In genomic region chr19:35585844-35586243, GRCh38 we compare ENCODE assay signal across 14 cellular contexts. TPM values are rescaled to one million over a fixed set of nuclear protein-coding genes. Genes with fewer than 3 reads are reported as not detected.
DNase-seq lines count a peak whose midpoint lies in the region; ATAC-seq and TF ChIP-seq lines count a peak whose summit lies in the region.
"Had no signal": no experiment of that assay in that cellular context is flagged by ENCODE, and none has a peak within 500 bp of the region (broad histone marks: within the 10 kb centered on the region; RNA-seq: fewer than 3 reads in every experiment).

TSS of gene PMIS2 (plus strand) at chr19:35586173. CDS start at chr19:35586260, 87 bp downstream.

- no peak within 1 kb of the TSS for H2AK5ac ChIP-seq in IMR-90 (ENCODE audit: low read depth, low read length)

- DNase-seq in activated CD4-positive, alpha-beta memory T cell treated with anti-CD3 and anti-CD28 coated beads for 36 hours = peak; percentile 20
- DNase-seq in activated CD4-positive, alpha-beta memory T cell treated with anti-CD3 and anti-CD28 coated beads, Interleukin-2, amount 10 ng/mL, durations not matched to agents 7 days and 5 days = no peak
- no peak for DNase-seq in IMR-90
- DNase-seq in adipocyte (ENCODE audit: low read depth) = no peak
- peak; percentile 9 for DNase-seq in stimulated activated CD4-positive, alpha-beta T cell treated with anti-CD3 and anti-CD28 coated beads, Interleukin-4, amount 100 ng/mL, for 24 hours
- DNase-seq in GDM1 (lab: John Stamatoyannopoulos, UW) = no peak
- no peak for DNase-seq in SHP77 treated with DMSO at 0.1 percent for 48 hours (lab: John Stamatoyannopoulos, UW)
- DNase-seq: occipital lobe had no signal

- peaks cover 10% of the 10 kb centered on the region for H3K27me3 Mint-ChIP-seq in activated CD4-positive, alpha-beta memory T cell treated with anti-CD3 and anti-CD28 coated beads for 36 hours
- H3K27me3 Mint-ChIP-seq in activated CD4-positive, alpha-beta memory T cell treated with anti-CD3 and anti-CD28 coated beads, Interleukin-2, amount 10 ng/mL, durations not matched to agents 7 days and 5 days = peaks cover 20% of the 10 kb centered on the region

- H3K27ac Mint-ChIP-seq in activated CD4-positive, alpha-beta memory T cell treated with anti-CD3 and anti-CD28 coated beads for 36 hours = no peak within 1 kb of the TSS
- no peak within 1 kb of the TSS for H3K27ac Mint-ChIP-seq in activated CD4-positive, alpha-beta memory T cell treated with anti-CD3 and anti-CD28 coated beads, Interleukin-2, amount 10 ng/mL, durations not matched to agents 7 days and 5 days
- H3K27ac Mint-ChIP-seq: activated naive CD8-positive, alpha-beta T cell; dendritic cell treated with granulocyte-macrophage colony-stimulating factor and Interleukin-4, amounts not matched to agents 40 ng/mL and 50 ng/mL, for 4 days had no signal

- H4K8ac ChIP-seq in IMR-90 (ENCODE audit: low read depth in 2 of 2, low read length in 2 of 2) = no peak within 1 kb of the TSS

- no peaks in the 10 kb centered on the region for H3K4me1 ChIP-seq in IMR-90 (ENCODE audit: control insufficient read depth, insufficient read depth, low read length)
- peaks cover 16% of the 10 kb centered on the region for H3K4me1 ChIP-seq in adipocyte (ENCODE audit: control insufficient read depth, insufficient read depth, low read length)
- H3K4me1 ChIP-seq: gastroesophageal sphincter had no signal

- H4K20me1 ChIP-seq in IMR-90 (ENCODE audit: insufficient read depth, low read length) = no peaks in the 10 kb centered on the region

- H3K23ac ChIP-seq in IMR-90 (ENCODE audit: low read depth, low read length) = no peak within 1 kb of the TSS

- in situ Hi-C loops in IMR-90 (cut with MboI; ENCODE audit: low sequenced_read_pairs) = loop anchor here (25.0 kb wide), 1 partner anchor 249 kb away; the partner anchor contains the start of genes CD22 and FFAR1

- H3K4me3 ChIP-seq in IMR-90 (ENCODE audit: insufficient read depth, low read depth, low read length) = no peak within 1 kb of the TSS
- H3K4me3 ChIP-seq in adipocyte (ENCODE audit: low read length) = peak within 1 kb of the TSS; percentile 8
- H3K4me3 ChIP-seq: gastroesophageal sphincter had no signal

- TF ChIP-seq RAD21 in IMR-90 (IDR thresholded peaks at IDR 0.05; ENCODE audit: low read length) = no peak

- no peaks in the 10 kb centered on the region for H3K9me3 Mint-ChIP-seq in activated CD4-positive, alpha-beta memory T cell treated with anti-CD3 and anti-CD28 coated beads for 36 hours
- H3K9me3 Mint-ChIP-seq in activated CD4-positive, alpha-beta memory T cell treated with anti-CD3 and anti-CD28 coated beads, Interleukin-2, amount 10 ng/mL, durations not matched to agents 7 days and 5 days = no peaks in the 10 kb centered on the region
- H3K9me3 Mint-ChIP-seq: dendritic cell treated with granulocyte-macrophage colony-stimulating factor and Interleukin-4, amounts not matched to agents 40 ng/mL and 50 ng/mL, for 4 days had no signal

- CTCF ChIA-PET in activated CD4-positive, alpha-beta memory T cell treated with anti-CD3 and anti-CD28 coated beads for 36 hours (lab: Charles Lee) = interaction anchor here (1.2 kb wide), 1 partner anchor 75 kb away, joined by 4 read pairs; no protein-coding TSS in a partner anchor
- CTCF ChIA-PET in activated CD4-positive, alpha-beta memory T cell treated with anti-CD3 and anti-CD28 coated beads, Interleukin-2, amount 10 ng/mL, durations not matched to agents 7 days and 5 days (lab: Charles Lee) = no interaction called here
- CTCF ChIA-PET in IMR-90 (lab: Yijun Ruan, JAX) = no interaction called here

- H3K9me3 ChIP-seq in IMR-90 (ENCODE audit: control insufficient read depth, insufficient read depth, low read length) (no peaks in the 10 kb centered on the region; the same call in 1 of the 2 replicates), adipocyte (ENCODE audit: control insufficient read depth, low read length) (peaks cover 6% of the 10 kb centered on the region)

- H2BK15ac ChIP-seq in IMR-90 (ENCODE audit: low read depth, low read length) = no peak within 1 kb of the TSS

- H2AK9ac ChIP-seq in IMR-90 (replicated peaks; ENCODE audit: low read depth, low read length, poor library complexity) = peak within 1 kb of the TSS; percentile 65

- no peak within 1 kb of the TSS for H4K5ac ChIP-seq in IMR-90 (ENCODE audit: low read depth, low read length)

- dilution Hi-C loops in IMR-90 (cut with HindIII; ENCODE audit: low sequenced_read_pairs, unreplicated experiment) = no loop called here

- no peak within 1 kb of the TSS for H4K91ac ChIP-seq in IMR-90 (ENCODE audit: insufficient read depth, low read depth, low read length)

- H3K4me2 ChIP-seq in IMR-90 (ENCODE audit: low read depth, low read length) = no peak within 1 kb of the TSS

- no peaks in the 10 kb centered on the region for H3K36me3 ChIP-seq in IMR-90 (ENCODE audit: control insufficient read depth, insufficient read depth, low read length)
- no peaks in the 10 kb centered on the region for H3K36me3 ChIP-seq in adipocyte (ENCODE audit: control insufficient read depth, insufficient read depth, low read length, severe bottlenecking)
- H3K36me3 ChIP-seq: gastroesophageal sphincter had no signal

- H2AFZ ChIP-seq in IMR-90 (replicated peaks; ENCODE audit: low read length, poor library complexity) = peak within 1 kb of the TSS; percentile 70

- H3K9ac ChIP-seq in IMR-90 (ENCODE audit: low read depth, low read length) (no peak within 1 kb of the TSS), adipocyte (ENCODE audit: low read length) (no peak within 1 kb of the TSS)

- H2BK20ac ChIP-seq in IMR-90 (ENCODE audit: low read depth, low read length) = no peak within 1 kb of the TSS

- H2BK120ac ChIP-seq in IMR-90 (ENCODE audit: low read depth, low read length) = no peak within 1 kb of the TSS

- BruUV-seq in IMR-90 (replicated peaks; lab: Mats Ljungman, UMichigan) = no TSS peak

- H3K9me1 ChIP-seq in IMR-90 (ENCODE audit: insufficient read depth, low read length) = no peaks in the 10 kb centered on the region

- H3K79me1 ChIP-seq in IMR-90 (ENCODE audit: low read depth in 1 of 2, low read length in 2 of 2) = no peaks in the 10 kb centered on the region

- no peak within 1 kb of the TSS for H3K4me3 Mint-ChIP-seq in activated CD4-positive, alpha-beta memory T cell treated with anti-CD3 and anti-CD28 coated beads for 36 hours
- H3K4me3 Mint-ChIP-seq in activated CD4-positive, alpha-beta memory T cell treated with anti-CD3 and anti-CD28 coated beads, Interleukin-2, amount 10 ng/mL, durations not matched to agents 7 days and 5 days = no peak within 1 kb of the TSS
- H3K4me3 Mint-ChIP-seq: activated naive CD8-positive, alpha-beta T cell; dendritic cell treated with granulocyte-macrophage colony-stimulating factor and Interleukin-4, amounts not matched to agents 40 ng/mL and 50 ng/mL, for 4 days had no signal

- TF ChIP-seq POLR2A in IMR-90 (IDR thresholded peaks at IDR 0.05; ENCODE audit: low read depth, low read length) = no peak

- no peaks in the 10 kb centered on the region for H3K4me1 Mint-ChIP-seq in activated CD4-positive, alpha-beta memory T cell treated with anti-CD3 and anti-CD28 coated beads for 36 hours (ENCODE audit: low read depth)
- H3K4me1 Mint-ChIP-seq in activated CD4-positive, alpha-beta memory T cell treated with anti-CD3 and anti-CD28 coated beads, Interleukin-2, amount 10 ng/mL, durations not matched to agents 7 days and 5 days = no peaks in the 10 kb centered on the region

- H3K36me3 Mint-ChIP-seq in activated CD4-positive, alpha-beta memory T cell treated with anti-CD3 and anti-CD28 coated beads for 36 hours = no peaks in the 10 kb centered on the region
- no peaks in the 10 kb centered on the region for H3K36me3 Mint-ChIP-seq in activated CD4-positive, alpha-beta memory T cell treated with anti-CD3 and anti-CD28 coated beads, Interleukin-2, amount 10 ng/mL, durations not matched to agents 7 days and 5 days (ENCODE audit: low read depth)
- H3K36me3 Mint-ChIP-seq: activated naive CD8-positive, alpha-beta T cell had no signal

- POLR2A ChIA-PET in activated CD4-positive, alpha-beta memory T cell treated with anti-CD3 and anti-CD28 coated beads for 36 hours (lab: Charles Lee) = interaction anchor here (0.6 kb wide), 1 partner anchor 13 kb away, joined by 3 read pairs; no protein-coding TSS in a partner anchor
- POLR2A ChIA-PET in activated CD4-positive, alpha-beta memory T cell treated with anti-CD3 and anti-CD28 coated beads, Interleukin-2, amount 10 ng/mL, durations not matched to agents 7 days and 5 days (lab: Charles Lee) = no interaction called here
- POLR2A ChIA-PET in IMR-90 (lab: Charles Lee; ENCODE audit: unreplicated experiment) = no interaction called here

- peak; percentile 42; the same call in 1 of the 2 replicates for ATAC-seq in IMR-90 (ENCODE audit: low read depth)
- ATAC-seq in GM18868 (IDR thresholded peaks at IDR 0.05; ENCODE audit: unreplicated experiment) = no peak
- ATAC-seq: gastroesophageal sphincter had no signal

- H3K14ac ChIP-seq in IMR-90 (replicated peaks; ENCODE audit: low read depth, low read length) = no peak within 1 kb of the TSS

- no CpG with 5 or more reads among the region's 16 CpGs for WGBS in IMR-90 (ENCODE audit: extremely low coverage in 2 of 2, insufficient read length in 1 of 2), 2 experiments

- TF ChIP-seq CTCF in IMR-90 (conservative IDR thresholded peaks at IDR 0.05; ENCODE audit: low read depth, low read length) = no peak

- H3K4ac ChIP-seq in IMR-90 (ENCODE audit: low read depth, low read length) = no peak within 1 kb of the TSS

- H3K27ac ChIP-seq in IMR-90 (ENCODE audit: insufficient read depth, low read length) = no peak within 1 kb of the TSS
- H3K27ac ChIP-seq: gastroesophageal sphincter had no signal

- H3K27me3 ChIP-seq in IMR-90 (ENCODE audit: control insufficient read depth, insufficient read depth, low read length) (peaks cover 4% of the 10 kb centered on the region), adipocyte (replicated peaks; ENCODE audit: control insufficient read depth, insufficient read depth, low read length) (peaks cover 30% of the 10 kb centered on the region)

- no peak within 1 kb of the TSS for H3K56ac ChIP-seq in IMR-90 (ENCODE audit: extremely low read depth, insufficient read depth, low read length)

- H2BK5ac ChIP-seq in IMR-90 (ENCODE audit: low read depth, low read length, poor library complexity, severe bottlenecking) = no peak within 1 kb of the TSS

- no peak within 1 kb of the TSS for H3K18ac ChIP-seq in IMR-90 (ENCODE audit: low read depth, low read length)

- intact Hi-C loops in activated CD4-positive, alpha-beta memory T cell treated with anti-CD3 and anti-CD28 coated beads for 36 hours (cut with micrococcal nuclease) = loop anchor here (1.0 kb wide), 1 partner anchor 19 kb away; no protein-coding TSS in a partner anchor
- intact Hi-C loops in IMR-90 (cut with micrococcal nuclease) = no loop called here

RNA-seq across cellular contexts. Expression of gene PMIS2, which starts in this region (rescaled TPM):
- not detected for total RNA-seq in activated CD4-positive, alpha-beta memory T cell treated with anti-CD3 and anti-CD28 coated beads for 36 hours
- total RNA-seq in activated CD4-positive, alpha-beta memory T cell treated with anti-CD3 and anti-CD28 coated beads, Interleukin-2, amount 10 ng/mL, durations not matched to agents 7 days and 5 days = not detected
- total RNA-seq in IMR-90 (2012; rRNA removed) = not detected in 2 replicates
- not detected in 2 replicates for polyA plus RNA-seq in IMR-90 (2012; rRNA removed)
- polyA plus RNA-seq in IMR-90 (2012; cell fraction: cytosol; rRNA removed) = not detected in 2 replicates
- polyA plus RNA-seq in IMR-90 (2012; cell fraction: nucleus; rRNA removed; ENCODE audit: low replicate concordance) = not detected in 2 replicates
- total RNA-seq: gastroesophageal sphincter, liver, M059J, occipital lobe had no signal
- polyA plus RNA-seq: liver had no signal

Comparison
In these comparisons a context has a peak if more than half of its experiments do, and no peak if none do; other contexts are left out.
1. Peak in DNase-seq in activated CD4-positive, alpha-beta memory T cell treated with anti-CD3 and anti-CD28 coated beads for 36 hours; RNA of the gene not detected or under 1 TPM.
2. Peak in ATAC-seq in IMR-90; RNA of the gene not detected or under 1 TPM.